Comparison of ENCODE assay signal across 1 cellular context in genomic region chr14:100882026-100882967, GRCh38.
TF ChIP-seq lines count a peak whose summit lies in the region.

No MANE protein-coding gene starts in this region.

TF ChIP-seq in HepG2, 621 proteins besides CTCF, POLR2A, EP300 and RAD21:
- TF ChIP-seq TOPORS (CRISPR knock-in tag; IDR thresholded peaks at IDR 0.05) = no peak
- TF ChIP-seq ZNF30 (CRISPR knock-in tag; IDR thresholded peaks at IDR 0.05) = no peak
- TF ChIP-seq HNF4G (IDR thresholded peaks at IDR 0.05; ENCODE audit: borderline replicate concordance, low read depth, low read length) = no peak
- TF ChIP-seq HNF4G (CRISPR knock-in tag; IDR thresholded peaks at IDR 0.05; ENCODE audit: borderline replicate concordance, low read depth) = no peak
- TF ChIP-seq, protein P1, sequence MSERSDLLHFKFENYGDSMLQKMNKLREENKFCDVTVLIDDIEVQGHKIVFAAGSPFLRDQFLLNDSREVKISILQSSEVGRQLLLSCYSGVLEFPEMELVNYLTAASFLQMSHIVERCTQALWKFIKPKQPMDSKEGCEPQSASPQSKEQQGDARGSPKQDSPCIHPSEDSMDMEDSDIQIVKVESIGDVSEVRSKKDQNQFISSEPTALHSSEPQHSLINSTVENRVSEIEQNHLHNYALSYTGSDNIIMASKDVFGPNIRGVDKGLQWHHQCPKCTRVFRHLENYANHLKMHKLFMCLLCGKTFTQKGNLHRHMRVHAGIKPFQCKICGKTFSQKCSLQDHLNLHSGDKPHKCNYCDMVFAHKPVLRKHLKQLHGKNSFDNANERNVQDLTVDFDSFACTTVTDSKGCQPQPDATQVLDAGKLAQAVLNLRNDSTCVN (CRISPR knock-in tag; IDR thresholded peaks at IDR 0.05; ENCODE audit: borderline replicate concordance) = no peak
